In the genomic region with DNA sequence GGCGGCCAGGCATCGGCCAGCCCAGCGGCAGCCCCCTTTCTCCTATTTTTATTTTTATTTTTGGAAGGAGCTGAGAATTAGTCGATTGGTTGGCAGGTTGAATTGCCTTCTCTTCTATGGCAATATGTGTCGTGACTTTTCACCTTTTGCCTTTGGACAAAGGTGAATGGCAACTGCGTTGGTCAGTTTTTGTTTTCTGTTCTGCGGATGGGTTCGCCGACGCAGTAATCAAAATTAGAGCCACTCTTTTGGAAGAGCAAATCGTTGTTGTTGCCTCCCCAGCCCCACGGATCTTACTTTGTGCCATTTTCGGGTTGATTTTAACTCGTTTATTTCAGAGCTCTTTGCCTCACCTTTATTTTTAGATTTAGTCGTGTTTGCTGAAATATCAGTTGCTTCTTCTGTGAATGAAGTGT, we compare ENCODE assay signal across 9 cellular contexts. TPM values are rescaled to one million over a fixed set of nuclear protein-coding genes. Genes with fewer than 3 reads are reported as not detected.
DNase-seq lines count a peak whose midpoint lies in the region; ATAC-seq and TF ChIP-seq lines count a peak whose summit lies in the region.
"Had no signal": no experiment of that assay in that cellular context is flagged by ENCODE, and none has a peak within 500 bp of the region (broad histone marks: within the 10 kb centered on the region; RNA-seq: fewer than 3 reads in every experiment).

No MANE protein-coding gene starts in this region.

- DNase-seq in left ventricle myocardium inferior (no peak), left cardiac atrium (no peak), dermis blood vessel endothelial cell (peak; percentile 7), naive B cell (no peak), OCI-M1 (lab: John Stamatoyannopoulos, UW) (no peak)
- DNase-seq: Karpas-422 had no signal

- H3K4me3 ChIP-seq in left ventricle myocardium inferior (peak overlapping the region; percentile 76), urinary bladder (ENCODE audit: low read depth, low read length) (peak overlapping the region; percentile 64)

- H3K4me1 ChIP-seq in left ventricle myocardium inferior = peaks cover 54% of the 10 kb centered on the region
- no peaks in the 10 kb centered on the region for H3K4me1 ChIP-seq in urinary bladder (ENCODE audit: insufficient read depth)

- TF ChIP-seq CTCF in left ventricle myocardium inferior (IDR thresholded peaks at IDR 0.05; ENCODE audit: borderline replicate concordance) = no peak

- ATAC-seq in left cardiac atrium (no peak), naive B cell (ENCODE audit: low read depth in 2 of 2) (no peak), GM21717 (IDR thresholded peaks at IDR 0.05; ENCODE audit: unreplicated experiment) (no peak), GM21619 (IDR thresholded peaks at IDR 0.05; ENCODE audit: unreplicated experiment) (no peak)

- no peaks in the 10 kb centered on the region for H3K36me3 Mint-ChIP-seq in naive B cell

- WGBS in urinary bladder = 3% methylated on average over 15 of the region's 15 CpGs

- H3K27me3 Mint-ChIP-seq in naive B cell = peaks cover 37 to 39% (median 38%) of the 10 kb centered on the region in 3 donors

- H3K4me1 Mint-ChIP-seq in naive B cell = peaks cover 26 to 36% (median 31%) of the 10 kb centered on the region in 3 donors

- intact Hi-C loops in left ventricle myocardium inferior (cut with micrococcal nuclease) = no loop called here
- intact Hi-C loops in left cardiac atrium (cut with DNase I) = loop anchor here in 1 of 2 donors (5.0 kb wide), 1 partner anchor 37 kb away; no protein-coding TSS in a partner anchor

- H3K9me3 ChIP-seq in left ventricle myocardium inferior (replicated peaks) = no peaks in the 10 kb centered on the region

- H3K27ac Mint-ChIP-seq in naive B cell = peak overlapping the region in 1 of 6 donors; percentile 2

- H3K27ac ChIP-seq in left ventricle myocardium inferior (replicated peaks) (peak overlapping the region; percentile 88), urinary bladder (ENCODE audit: low read depth) (no peak overlapping the region)

- peaks cover 37% of the 10 kb centered on the region for H3K27me3 ChIP-seq in left ventricle myocardium inferior (ENCODE audit: low read depth)

- peaks cover 0 to 3% (median 0%) of the 10 kb centered on the region in 7 donors for H3K9me3 Mint-ChIP-seq in naive B cell

- H3K36me3 ChIP-seq in left ventricle myocardium inferior = no peaks in the 10 kb centered on the region
- no peaks in the 10 kb centered on the region for H3K36me3 ChIP-seq in urinary bladder (ENCODE audit: insufficient read depth)

- peak overlapping the region; percentile 58 to 90 (median 83) for H3K4me3 Mint-ChIP-seq in naive B cell

RNA-seq across cellular contexts. Expression of a gene that starts 1.5 kb away (rescaled TPM):
- total RNA-seq in left ventricle myocardium inferior (3.1 TPM), left cardiac atrium (1 to 10 TPM; 4.4 to 5.6 TPM), dermis blood vessel endothelial cell (0.05 and 0.17 TPM in 2 replicates), urinary bladder (2.4 TPM)
- polyA plus RNA-seq in naive B cell (ENCODE audit: low read depth in 6 of 6) (under 1 TPM in 4 of 6 donors, not detected in 2; 0.04 to 0.62 (median 0.10) TPM), urinary bladder (0.51 TPM)
